In the genomic region with DNA sequence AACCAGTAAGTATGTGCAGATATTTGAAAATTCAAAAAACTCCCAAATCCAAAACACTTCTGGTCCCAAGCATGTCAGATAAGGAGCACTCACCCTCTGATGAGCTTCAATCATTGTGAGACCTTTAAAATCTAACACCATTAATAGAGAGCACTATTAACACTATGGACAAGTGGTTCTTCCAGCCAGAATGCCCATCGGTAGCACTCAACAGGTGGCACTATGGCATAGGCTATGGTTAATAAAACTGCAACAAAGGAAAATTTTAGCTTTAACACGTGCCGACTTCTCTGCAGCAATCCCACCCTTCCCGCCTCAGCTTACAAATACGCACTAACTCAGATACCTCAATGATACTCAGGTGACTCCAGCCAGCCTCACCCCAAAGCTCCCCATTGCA, we compare ENCODE assay signal across 19 cellular contexts.
DNase-seq lines count a peak whose midpoint lies in the region; ATAC-seq, FAIRE-seq and TF ChIP-seq lines count a peak whose summit lies in the region.
"Had no signal": no experiment of that assay in that cellular context is flagged by ENCODE, and none has a peak within 500 bp of the region (broad histone marks: within the 10 kb centered on the region; RNA-seq: fewer than 3 reads in every experiment).

No MANE protein-coding gene starts in this region.

- no peak for TF ChIP-seq CTCF in WERI-Rb-1 (IDR thresholded peaks at IDR 0.05; ENCODE audit: low read depth, low read length)
- peak; percentile 6 for TF ChIP-seq CTCF in foreskin keratinocyte (conservative IDR thresholded peaks at IDR 0.05)
- TF ChIP-seq CTCF in sigmoid colon (IDR thresholded peaks at IDR 0.05), result no peak

- no peaks in the 10 kb centered on the region for H3K27me3 ChIP-seq in WERI-Rb-1 (ENCODE audit: insufficient read depth, low read depth, severe bottlenecking)
- no peaks in the 10 kb centered on the region for H3K27me3 ChIP-seq in foreskin keratinocyte
- no peaks in the 10 kb centered on the region for H3K27me3 ChIP-seq in sigmoid colon
- H3K27me3 ChIP-seq: BLaER1 had no signal

- no peaks in the 10 kb centered on the region for H3K9me3 ChIP-seq in WERI-Rb-1 (ENCODE audit: severe bottlenecking)
- no peaks in the 10 kb centered on the region for H3K9me3 ChIP-seq in sigmoid colon
- H3K9me3 ChIP-seq: HAP-1 had no signal

- H3K4me1 ChIP-seq in foreskin keratinocyte, result peaks cover 16% of the 10 kb centered on the region
- peaks cover 0 to 69% (median 62%) of the 10 kb centered on the region in 4 donors for H3K4me1 ChIP-seq in sigmoid colon
- H3K4me1 ChIP-seq: HAP-1 had no signal

- no peak for ATAC-seq in foreskin keratinocyte
- no peak for ATAC-seq in HG02884 (IDR thresholded peaks at IDR 0.05; ENCODE audit: unreplicated experiment)
- ATAC-seq in HG02885 (IDR thresholded peaks at IDR 0.05; ENCODE audit: poor library complexity, unreplicated experiment), result no peak
- ATAC-seq: CD8-positive, alpha-beta T cell; HepG2 had no signal

- DNase-seq in H54 (ENCODE audit: insufficient read length, low spot score), result no peak
- DNase-seq in WERI-Rb-1, result peak; percentile 2
- no peak for DNase-seq in foreskin keratinocyte
- no peak for DNase-seq in sigmoid colon
- no peak for DNase-seq in NCI-H2107 (lab: John Stamatoyannopoulos, UW)
- DNase-seq in A172 (ENCODE audit: low spot score), result no peak
- DNase-seq: CD8-positive, alpha-beta T cell; DMS79 treated with DMSO at 0.1 percent for 48 hours; NCI-H187; NCI-H446; NCI-H69; Right ventricle myocardium superior had no signal

- H3K27ac ChIP-seq in WERI-Rb-1 (no peak overlapping the region), foreskin keratinocyte (no peak overlapping the region), sigmoid colon (peak overlapping the region in 3 of 4 donors; percentile 1 to 100 (median 95))
- H3K27ac ChIP-seq: BLaER1 had no signal

- WGBS in sigmoid colon, 2 donors, result 96% methylated on average over 5 of the region's 5 CpGs

- TF ChIP-seq POLR2A in H54 (IDR thresholded peaks at IDR 0.05; ENCODE audit: low read depth, low read length), result no peak
- no peak for TF ChIP-seq POLR2A in sigmoid colon (IDR thresholded peaks at IDR 0.05)

- no peak for TF ChIP-seq EP300 in sigmoid colon (IDR thresholded peaks at IDR 0.05)

- intact Hi-C loops in sigmoid colon (cut with DNase I), result no loop called here

- no peaks in the 10 kb centered on the region for H3K36me3 ChIP-seq in WERI-Rb-1
- peaks cover 0 to 6% (median 0%) of the 10 kb centered on the region in 4 donors for H3K36me3 ChIP-seq in sigmoid colon
- H3K36me3 ChIP-seq: BLaER1, HAP-1 had no signal

- H3K4me3 ChIP-seq in WERI-Rb-1 (ENCODE audit: low read depth, low read length) (no peak overlapping the region), sigmoid colon (no peak overlapping the region)
- H3K4me3 ChIP-seq: BLaER1, HAP-1 had no signal

- peak; percentile 75 for FAIRE-seq in H54 (lab: Jason Lieb, UNC)
- FAIRE-seq: A204.1, HepG2, RCC 7860 had no signal

Comparison
In these comparisons a context has a peak if more than half of its experiments do, and no peak if none do; other contexts are left out.
1. H3K27ac ChIP-seq: peak in sigmoid colon (3 of 4); none in WERI-Rb-1 (single experiment) and foreskin keratinocyte (single experiment).